Comparison of ENCODE assay signal across 1 cellular context in genomic region chr6:31474871-31475286, GRCh38.
TF ChIP-seq lines count a peak whose summit lies in the region.

No MANE protein-coding gene starts in this region.

TF ChIP-seq in IMR-90, 13 proteins besides CTCF, POLR2A, EP300 and RAD21 (continued from another document):
- TF ChIP-seq MAFK (IDR thresholded peaks at IDR 0.05; ENCODE audit: low read depth, low read length): no peak
- no peak for TF ChIP-seq NFE2L2 (IDR thresholded peaks at IDR 0.05; ENCODE audit: low read depth, low read length)
TF ChIP-seq in IMR-90: peak in this region for 0.
